ENCODE assay signal across 8 cellular contexts in genomic region chr7:66921396-66921917, GRCh38. TPM values are rescaled to one million over a fixed set of nuclear protein-coding genes. Genes with fewer than 3 reads are reported as not detected.
DNase-seq lines count a peak whose midpoint lies in the region; TF ChIP-seq lines count a peak whose summit lies in the region.

No MANE protein-coding gene starts in this region.

- H3K4me3 ChIP-seq in GM08714 (ENCODE audit: low read length), result peak overlapping the region; percentile 94
- peak overlapping the region; percentile 65 for H3K4me3 ChIP-seq in HAP-1
- peak overlapping the region; percentile 76 for H3K4me3 ChIP-seq in MG63
- peak overlapping the region; percentile 93 for H3K4me3 ChIP-seq in fibroblast of villous mesenchyme (ENCODE audit: low read depth, low read length)
- H3K4me3 ChIP-seq in neutrophil (ENCODE audit: low read depth in 1 of 2, low read length in 1 of 2), result peak overlapping the region; percentile 67 to 70

- H3K4me1 ChIP-seq in HAP-1, result peaks cover 16% of the 10 kb centered on the region
- peaks cover 22 to 23% of the 10 kb centered on the region in 2 experiments for H3K4me1 ChIP-seq in neutrophil (ENCODE audit: control insufficient read depth in 1 of 2, insufficient read depth in 1 of 2, low read depth in 1 of 2, low read length in 1 of 2)

- H3K27me3 ChIP-seq in HAP-1 (ENCODE audit: low read depth) (no peaks in the 10 kb centered on the region), MG63 (no peaks in the 10 kb centered on the region), neutrophil (no peaks in the 10 kb centered on the region)

- H3K9me3 ChIP-seq in HAP-1 (no peaks in the 10 kb centered on the region), MG63 (no peaks in the 10 kb centered on the region), neutrophil (no peaks in the 10 kb centered on the region)

- H3K27me3 Mint-ChIP-seq in activated T-helper 1 cell treated with anti-CD3 and anti-CD28 coated beads, Interleukin-12 subunit alpha, Interleukin-12 subunit beta, Interleukin-2, Interleukin-4 antibody, amounts not matched to agents 30 ng/mL and 10 ng/mL and 1 ng/mL, durations not matched to agents 14 hours and 24 hours and 36 hours (ENCODE audit: insufficient read depth), result no peaks in the 10 kb centered on the region

- peaks cover 7% of the 10 kb centered on the region; the same call in 1 of the 2 replicates for H3K36me3 ChIP-seq in HAP-1 (replicated peaks)
- peaks cover 2% of the 10 kb centered on the region; the same call in 1 of the 2 replicates for H3K36me3 ChIP-seq in MG63
- H3K36me3 ChIP-seq in neutrophil, result peaks cover 5% of the 10 kb centered on the region

- peak overlapping the region; percentile 90 for H3K27ac ChIP-seq in neutrophil

- DNase-seq in HAP-1 (ENCODE audit: low spot score in 2 of 2) (peak in 1 of 2 experiments; percentile 29), MG63 (peak; percentile 44), fibroblast of villous mesenchyme (ENCODE audit: low read depth) (peak; percentile 53), superior temporal gyrus (ENCODE audit: extremely low spot score) (no peak), middle frontal gyrus (ENCODE audit: extremely low spot score, low spot score) (no peak)
- no peak for DNase-seq in activated T-helper 1 cell treated with anti-CD3 and anti-CD28 coated beads, Interleukin-12 subunit alpha, Interleukin-12 subunit beta, Interleukin-2, Interleukin-4 antibody, amounts not matched to agents 30 ng/mL and 10 ng/mL and 1 ng/mL, durations not matched to agents 14 hours and 24 hours and 36 hours (ENCODE audit: low spot score)

- H3K27ac Mint-ChIP-seq in activated T-helper 1 cell treated with anti-CD3 and anti-CD28 coated beads, Interleukin-12 subunit alpha, Interleukin-12 subunit beta, Interleukin-2, Interleukin-4 antibody, amounts not matched to agents 30 ng/mL and 10 ng/mL and 1 ng/mL, durations not matched to agents 14 hours and 24 hours and 36 hours, result peak overlapping the region; percentile 94

- TF ChIP-seq CTCF in fibroblast of villous mesenchyme (IDR thresholded peaks at IDR 0.05; ENCODE audit: insufficient read depth, low read depth, low read length), result no peak
- no peak for TF ChIP-seq CTCF in neutrophil (IDR thresholded peaks at IDR 0.05)

- in situ Hi-C loops in HAP-1 (cut with MboI; ENCODE audit: low sequenced_read_pairs), result no loop called here

- no peaks in the 10 kb centered on the region for H3K9me3 Mint-ChIP-seq in activated T-helper 1 cell treated with anti-CD3 and anti-CD28 coated beads, Interleukin-12 subunit alpha, Interleukin-12 subunit beta, Interleukin-2, Interleukin-4 antibody, amounts not matched to agents 30 ng/mL and 10 ng/mL and 1 ng/mL, durations not matched to agents 14 hours and 24 hours and 36 hours

- H3K4me1 Mint-ChIP-seq in activated T-helper 1 cell treated with anti-CD3 and anti-CD28 coated beads, Interleukin-12 subunit alpha, Interleukin-12 subunit beta, Interleukin-2, Interleukin-4 antibody, amounts not matched to agents 30 ng/mL and 10 ng/mL and 1 ng/mL, durations not matched to agents 14 hours and 24 hours and 36 hours (ENCODE audit: low read depth), result peaks cover 21% of the 10 kb centered on the region

- peak overlapping the region; percentile 98 for H3K4me3 Mint-ChIP-seq in activated T-helper 1 cell treated with anti-CD3 and anti-CD28 coated beads, Interleukin-12 subunit alpha, Interleukin-12 subunit beta, Interleukin-2, Interleukin-4 antibody, amounts not matched to agents 30 ng/mL and 10 ng/mL and 1 ng/mL, durations not matched to agents 14 hours and 24 hours and 36 hours

- H3K36me3 Mint-ChIP-seq in activated T-helper 1 cell treated with anti-CD3 and anti-CD28 coated beads, Interleukin-12 subunit alpha, Interleukin-12 subunit beta, Interleukin-2, Interleukin-4 antibody, amounts not matched to agents 30 ng/mL and 10 ng/mL and 1 ng/mL, durations not matched to agents 14 hours and 24 hours and 36 hours (ENCODE audit: low read depth), result peaks cover 13% of the 10 kb centered on the region

- intact Hi-C loops in activated T-helper 1 cell treated with anti-CD3 and anti-CD28 coated beads, Interleukin-12 subunit alpha, Interleukin-12 subunit beta, Interleukin-2, Interleukin-4 antibody, amounts not matched to agents 30 ng/mL and 10 ng/mL and 1 ng/mL, durations not matched to agents 14 hours and 24 hours and 36 hours (cut with micrococcal nuclease), result loop anchor here (1.0 to 10.0 kb wide), 6 partner anchors 61 to 717 kb away; partner anchors contain the start of gene TPST1

RNA-seq across cellular contexts. Expression of gene TMEM248, which starts 0.4 kb away (rescaled TPM):
- total RNA-seq in MG63 (2014; rRNA removed; shearing (Covaris generic); ENCODE audit: low replicate concordance), result 42.3 and 55.4 TPM in 2 replicates
- total RNA-seq in activated T-helper 1 cell treated with anti-CD3 and anti-CD28 coated beads, Interleukin-12 subunit alpha, Interleukin-12 subunit beta, Interleukin-2, Interleukin-4 antibody, amounts not matched to agents 30 ng/mL and 10 ng/mL and 1 ng/mL, durations not matched to agents 14 hours and 24 hours and 36 hours, result 83.6 and 95.6 TPM in 2 replicates
- total RNA-seq in fibroblast of villous mesenchyme, result 78.9 and 123 TPM in 2 replicates

Comparison
In these comparisons a context has a peak if more than half of its experiments do, and no peak if none do; other contexts are left out.
1. DNase-seq: peak in MG63 (single experiment) and fibroblast of villous mesenchyme (single experiment); none in activated T-helper 1 cell treated with anti-CD3 and anti-CD28 coated beads, Interleukin-12 subunit alpha, Interleukin-12 subunit beta, Interleukin-2, Interleukin-4 antibody, amounts not matched to agents 30 ng/mL and 10 ng/mL and 1 ng/mL, durations not matched to agents 14 hours and 24 hours and 36 hours (single experiment), superior temporal gyrus (single experiment) and middle frontal gyrus (single experiment).
2. Peak in every context shown above with its lines, with median percentiles within 50 percentile points of each other: H3K4me3 ChIP-seq.